Comparison of ENCODE assay signal across 19 cellular contexts in the genomic region with DNA sequence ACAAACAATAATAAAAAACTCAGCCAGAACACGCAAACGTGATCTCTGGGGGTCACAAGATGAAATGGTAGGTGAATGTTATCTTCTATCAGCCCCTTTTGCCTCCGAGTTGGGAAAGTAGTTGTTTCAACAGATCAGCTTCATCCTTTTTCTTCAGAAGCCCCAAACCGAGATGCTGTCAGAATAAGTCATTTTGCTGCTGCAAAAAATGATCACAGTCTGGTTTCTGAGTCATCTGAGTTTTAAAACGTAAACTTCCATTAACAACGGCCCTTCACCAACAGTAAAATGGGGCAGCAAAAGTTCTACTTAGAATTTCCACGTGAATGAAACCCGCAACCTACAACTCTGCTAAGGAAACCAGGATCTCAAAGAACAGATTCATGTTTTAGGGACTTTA.
"Had no signal": no experiment of that assay in that cellular context is flagged by ENCODE, and none has a peak within 500 bp of the region (broad histone marks: within the 10 kb centered on the region; RNA-seq: fewer than 3 reads in every experiment).

No MANE protein-coding gene starts in this region.

- H3K27ac ChIP-seq: esophagus muscularis mucosa, foreskin keratinocyte, lower lobe of right lung, spleen had no signal

- DNase-seq: activated CD4-positive, alpha-beta T cell treated with anti-CD3 and anti-CD28 coated beads, Interleukin-2, amount 10 ng/mL, durations not matched to agents 7 days and 5 days; activated effector memory CD4-positive, alpha-beta T cell treated with Interleukin-2 at 50 U/mL for 16 hours; activated naive CD4-positive, alpha-beta T cell treated with anti-CD3 and anti-CD28 coated beads, Interleukin-2, amount 10 ng/mL, durations not matched to agents 7 days and 5 days; activated naive CD8-positive, alpha-beta T cell treated with anti-CD3 and anti-CD28 coated beads, Interleukin-2, amount 50 U/mL, for 24 hours; aorta; effector CD4-positive, alpha-beta T cell; foreskin keratinocyte; hippocampal formation; islet precursor cell; left colon; lower lobe of right lung; nucleus accumbens; spleen; stimulated activated naive CD4-positive, alpha-beta T cell had no signal

- H3K9me3 Mint-ChIP-seq: activated CD4-positive, alpha-beta T cell treated with anti-CD3 and anti-CD28 coated beads, Interleukin-2, amount 10 ng/mL, durations not matched to agents 7 days and 5 days; activated naive CD4-positive, alpha-beta T cell treated with anti-CD3 and anti-CD28 coated beads, Interleukin-2, amount 10 ng/mL, durations not matched to agents 7 days and 5 days; activated naive CD8-positive, alpha-beta T cell treated with anti-CD3 and anti-CD28 coated beads, Interleukin-2, amount 50 U/mL, for 24 hours; natural killer cell treated with Interleukin-12 subunit alpha and Interleukin-12 subunit beta and Interleukin-15 and Interleukin-18, amount 100 ng/mL, for 72 hours had no signal

- H3K27ac Mint-ChIP-seq: activated CD4-positive, alpha-beta T cell treated with anti-CD3 and anti-CD28 coated beads, Interleukin-2, amount 10 ng/mL, durations not matched to agents 7 days and 5 days; activated naive CD4-positive, alpha-beta T cell treated with anti-CD3 and anti-CD28 coated beads, Interleukin-2, amount 10 ng/mL, durations not matched to agents 7 days and 5 days; activated naive CD8-positive, alpha-beta T cell treated with anti-CD3 and anti-CD28 coated beads, Interleukin-2, amount 50 U/mL, for 24 hours; natural killer cell treated with Interleukin-12 subunit alpha and Interleukin-12 subunit beta and Interleukin-15 and Interleukin-18, amount 100 ng/mL, for 72 hours had no signal

- H3K4me1 ChIP-seq: foreskin keratinocyte, spleen had no signal

- H3K27me3 ChIP-seq: esophagus muscularis mucosa, foreskin keratinocyte, tibial nerve had no signal

- H3K36me3 ChIP-seq: spleen, tibial nerve had no signal

- H3K4me3 Mint-ChIP-seq: activated CD4-positive, alpha-beta T cell treated with anti-CD3 and anti-CD28 coated beads, Interleukin-2, amount 10 ng/mL, durations not matched to agents 7 days and 5 days; activated naive CD4-positive, alpha-beta T cell treated with anti-CD3 and anti-CD28 coated beads, Interleukin-2, amount 10 ng/mL, durations not matched to agents 7 days and 5 days; activated naive CD8-positive, alpha-beta T cell treated with anti-CD3 and anti-CD28 coated beads, Interleukin-2, amount 50 U/mL, for 24 hours; natural killer cell treated with Interleukin-12 subunit alpha and Interleukin-12 subunit beta and Interleukin-15 and Interleukin-18, amount 100 ng/mL, for 72 hours had no signal

- H3K9me3 ChIP-seq: esophagus muscularis mucosa, lower lobe of right lung, spleen, tibial nerve had no signal

- ATAC-seq: activated naive CD8-positive, alpha-beta T cell treated with anti-CD3 and anti-CD28 coated beads, Interleukin-2, amount 50 U/mL, for 24 hours; foreskin keratinocyte; left colon; lower lobe of right lung; natural killer cell treated with Interleukin-12 subunit alpha and Interleukin-12 subunit beta and Interleukin-15 and Interleukin-18, amount 100 ng/mL, for 72 hours; sciatic nerve had no signal

- H3K4me3 ChIP-seq: esophagus muscularis mucosa, lower lobe of right lung, spleen, tibial nerve had no signal

- FAIRE-seq: endothelial cell of umbilical vein had no signal

- H3K36me3 Mint-ChIP-seq: activated naive CD4-positive, alpha-beta T cell treated with anti-CD3 and anti-CD28 coated beads, Interleukin-2, amount 10 ng/mL, durations not matched to agents 7 days and 5 days; natural killer cell treated with Interleukin-12 subunit alpha and Interleukin-12 subunit beta and Interleukin-15 and Interleukin-18, amount 100 ng/mL, for 72 hours had no signal

- H3K4me1 Mint-ChIP-seq: activated CD4-positive, alpha-beta T cell treated with anti-CD3 and anti-CD28 coated beads, Interleukin-2, amount 10 ng/mL, durations not matched to agents 7 days and 5 days; activated naive CD4-positive, alpha-beta T cell treated with anti-CD3 and anti-CD28 coated beads, Interleukin-2, amount 10 ng/mL, durations not matched to agents 7 days and 5 days had no signal
